13 cellular contexts compared by ENCODE assay signal in the genomic region with DNA sequence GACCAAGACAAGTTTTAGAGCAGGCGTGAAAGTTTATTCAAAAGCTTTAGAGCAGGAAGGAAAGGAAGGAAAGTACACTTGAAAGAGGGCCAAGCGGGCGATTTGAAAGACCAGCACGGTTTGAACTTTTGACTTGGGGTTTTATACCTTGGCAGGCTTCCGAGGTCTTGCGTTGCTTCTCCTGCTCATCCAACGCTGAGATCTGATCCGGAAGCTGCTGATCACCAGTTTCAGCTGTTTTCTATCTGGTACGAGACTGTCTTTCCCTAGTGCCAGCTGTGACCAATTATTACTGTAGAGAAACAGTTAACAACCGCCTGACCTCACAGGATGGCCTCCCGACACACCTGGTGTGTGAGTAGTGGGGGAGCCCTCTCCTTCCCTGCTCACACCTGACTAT. TPM values are rescaled to one million over a fixed set of nuclear protein-coding genes. Genes with fewer than 3 reads are reported as not detected.
A peak's percentile ranks its signal among the peaks of the same experiment; 100 is the strongest.
DNase-seq lines count a peak whose midpoint lies in the region; ATAC-seq and TF ChIP-seq lines count a peak whose summit lies in the region.
"Had no signal": no experiment of that assay in that cellular context is flagged by ENCODE, and none has a peak within 500 bp of the region (broad histone marks: within the 10 kb centered on the region; RNA-seq: fewer than 3 reads in every experiment).

No MANE protein-coding gene starts in this region.

- ATAC-seq in left cardiac atrium (no peak), HG03342 (IDR thresholded peaks at IDR 0.05; ENCODE audit: unreplicated experiment) (no peak)

- TF ChIP-seq CTCF in fibroblast of the aortic adventitia (IDR thresholded peaks at IDR 0.05; ENCODE audit: insufficient read depth, low read length), result no peak

- no peak overlapping the region for H3K27ac Mint-ChIP-seq in activated CD4-positive, alpha-beta memory T cell treated with anti-CD3 and anti-CD28 coated beads for 36 hours
- H3K27ac Mint-ChIP-seq: CD4-positive, CD25-positive, alpha-beta regulatory T cell; neural progenitor cell had no signal

- CTCF ChIA-PET in activated CD4-positive, alpha-beta memory T cell treated with anti-CD3 and anti-CD28 coated beads for 36 hours (lab: Charles Lee), result no interaction called here

- DNase-seq in A172 (ENCODE audit: low spot score) (peak; percentile 29), HT-29 (ENCODE audit: low spot score) (peak; percentile 70), RPMI7951 (ENCODE audit: low read depth) (peak; percentile 92), fibroblast of the aortic adventitia (ENCODE audit: low read depth) (peak; percentile 50), left cardiac atrium (no peak)
- DNase-seq in activated CD8-positive, alpha-beta memory T cell treated with anti-CD3 and anti-CD28 coated beads for 24 hours, result no peak
- DNase-seq in activated CD4-positive, alpha-beta memory T cell treated with anti-CD3 and anti-CD28 coated beads for 36 hours, result no peak
- DNase-seq: activated T-cell treated with anti-CD3 and anti-CD28 coated beads, Interleukin-2, amount 50 U/mL, for 1 hour; CD4-positive, CD25-positive, alpha-beta regulatory T cell; erythroblast had no signal

- no peaks in the 10 kb centered on the region for H3K9me3 Mint-ChIP-seq in activated CD4-positive, alpha-beta memory T cell treated with anti-CD3 and anti-CD28 coated beads for 36 hours

- POLR2A ChIA-PET in activated CD4-positive, alpha-beta memory T cell treated with anti-CD3 and anti-CD28 coated beads for 36 hours (lab: Charles Lee), result no interaction called here

- peaks cover 5% of the 10 kb centered on the region for H3K4me1 Mint-ChIP-seq in activated CD4-positive, alpha-beta memory T cell treated with anti-CD3 and anti-CD28 coated beads for 36 hours (ENCODE audit: low read depth)

- intact Hi-C loops in left cardiac atrium (cut with DNase I), result no loop called here
- intact Hi-C loops in activated CD4-positive, alpha-beta memory T cell treated with anti-CD3 and anti-CD28 coated beads for 36 hours (cut with micrococcal nuclease), result no loop called here

- H3K4me3 Mint-ChIP-seq in activated CD4-positive, alpha-beta memory T cell treated with anti-CD3 and anti-CD28 coated beads for 36 hours, result no peak overlapping the region
- H3K4me3 Mint-ChIP-seq: CD4-positive, CD25-positive, alpha-beta regulatory T cell; neural progenitor cell had no signal

- H3K27me3 Mint-ChIP-seq in activated CD4-positive, alpha-beta memory T cell treated with anti-CD3 and anti-CD28 coated beads for 36 hours, result peaks cover 8% of the 10 kb centered on the region

- no peak overlapping the region for H3K4me3 ChIP-seq in fibroblast of the aortic adventitia (ENCODE audit: low read depth, low read length)
- H3K4me3 ChIP-seq: neural progenitor cell, PC-9 had no signal

- no peaks in the 10 kb centered on the region for H3K36me3 Mint-ChIP-seq in activated CD4-positive, alpha-beta memory T cell treated with anti-CD3 and anti-CD28 coated beads for 36 hours
- H3K36me3 Mint-ChIP-seq: CD4-positive, CD25-positive, alpha-beta regulatory T cell; neural progenitor cell had no signal

RNA-seq across cellular contexts. Expression of gene SNRPF, which starts 20.6 kb away (rescaled TPM):
- total RNA-seq in A172 (2014; rRNA removed; shearing (Covaris generic)), result 34.3 and 54.8 TPM in 2 replicates
- 29.0 and 32.0 TPM in 2 replicates for total RNA-seq in HT-29 (2014; rRNA removed; shearing (Covaris generic))
- total RNA-seq in RPMI7951 (2014; rRNA removed; shearing (Covaris generic)), result 23.0 and 29.6 TPM in 2 replicates
- total RNA-seq in fibroblast of the aortic adventitia (ENCODE audit: low replicate concordance) (15.0 and 22.4 TPM in 2 replicates), left cardiac atrium (10 to 100 TPM; 12.9 to 15.8 TPM)
- 10 to 100 TPM; 45.4 to 46.0 TPM for total RNA-seq in activated CD4-positive, alpha-beta memory T cell treated with anti-CD3 and anti-CD28 coated beads for 36 hours

RNA-seq across cellular contexts. Expression of gene NTN4, which starts 47.6 kb away (rescaled TPM):
- total RNA-seq in A172 (2014; rRNA removed; shearing (Covaris generic)), result 9.9 and 14.1 TPM in 2 replicates
- 17.1 and 18.1 TPM in 2 replicates for total RNA-seq in HT-29 (2014; rRNA removed; shearing (Covaris generic))
- 1.4 and 3.1 TPM in 2 replicates for total RNA-seq in RPMI7951 (2014; rRNA removed; shearing (Covaris generic))
- total RNA-seq in fibroblast of the aortic adventitia (ENCODE audit: low replicate concordance), result 8.7 and 71.8 TPM in 2 replicates
- 10 to 100 TPM; 63.3 to 81.4 TPM for total RNA-seq in left cardiac atrium
- under 1 TPM in 1 of 2 experiments, not detected in 1; 0.29 TPM for total RNA-seq in activated CD4-positive, alpha-beta memory T cell treated with anti-CD3 and anti-CD28 coated beads for 36 hours
- total RNA-seq: CD4-positive, CD25-positive, alpha-beta regulatory T cell had no signal

Comparison
In these comparisons a context has a peak if more than half of its experiments do, and no peak if none do; other contexts are left out.
1. DNase-seq: peak in A172 (single experiment), HT-29 (single experiment), RPMI7951 (single experiment) and fibroblast of the aortic adventitia (single experiment); none in activated CD8-positive, alpha-beta memory T cell treated with anti-CD3 and anti-CD28 coated beads for 24 hours (single experiment), left cardiac atrium (single experiment) and activated CD4-positive, alpha-beta memory T cell treated with anti-CD3 and anti-CD28 coated beads for 36 hours (single experiment).